In genomic region chr11:118213774-118214173, GRCh38 we compare ENCODE assay signal across 16 cellular contexts. TPM values are rescaled to one million over a fixed set of nuclear protein-coding genes. Genes with fewer than 3 reads are reported as not detected.
DNase-seq lines count a peak whose midpoint lies in the region; ATAC-seq, FAIRE-seq and TF ChIP-seq lines count a peak whose summit lies in the region.
"Had no signal": no experiment of that assay in that cellular context is flagged by ENCODE, and none has a peak within 500 bp of the region (broad histone marks: within the 10 kb centered on the region; RNA-seq: fewer than 3 reads in every experiment).

No MANE protein-coding gene starts in this region.

- no peak overlapping the region for H3K9ac ChIP-seq in mesenchymal stem cell (ENCODE audit: low read length)

- TF ChIP-seq CTCF in A549 (IDR thresholded peaks at IDR 0.05): no peak
- no peak for TF ChIP-seq CTCF in right lobe of liver (IDR thresholded peaks at IDR 0.05)

- peak overlapping the region in 7 of 8 donors; percentile 73 to 98 (median 95) for H3K27ac Mint-ChIP-seq in CD8-positive, alpha-beta memory T cell
- peak overlapping the region; percentile 97 for H3K27ac Mint-ChIP-seq in activated CD4-positive, alpha-beta memory T cell treated with anti-CD3 and anti-CD28 coated beads for 36 hours

- H3K79me1 ChIP-seq in mesenchymal stem cell (replicated peaks; ENCODE audit: low read length, poor library complexity, severe bottlenecking): no peaks in the 10 kb centered on the region

- H2BK15ac ChIP-seq in mesenchymal stem cell (ENCODE audit: low read depth, poor library complexity, severe bottlenecking): no peak overlapping the region

- no peak overlapping the region for H2AFZ ChIP-seq in mesenchymal stem cell (ENCODE audit: low read depth, low read length)

- H3K18ac ChIP-seq in mesenchymal stem cell (ENCODE audit: low read depth in 1 of 2, low read length in 2 of 2): no peak overlapping the region

- H3K27ac ChIP-seq in A549: no peak overlapping the region
- no peak overlapping the region for H3K27ac ChIP-seq in CD8-positive, alpha-beta memory T cell (ENCODE audit: low read depth, low read length)
- H3K27ac ChIP-seq in right lobe of liver: peak overlapping the region in 2 of 3 donors; percentile 21 to 45
- no peak overlapping the region for H3K27ac ChIP-seq in mesenchymal stem cell (ENCODE audit: low read length, poor library complexity, severe bottlenecking)
- H3K27ac ChIP-seq: psoas muscle had no signal

- H3K4me1 ChIP-seq in A549 (no peaks in the 10 kb centered on the region), right lobe of liver (peaks cover 0 to 29% (median 12%) of the 10 kb centered on the region in 4 donors), mesenchymal stem cell (ENCODE audit: control insufficient read depth, insufficient read depth, low read depth, low read length) (no peaks in the 10 kb centered on the region)
- peaks cover 68% of the 10 kb centered on the region for H3K4me1 ChIP-seq in CD8-positive, alpha-beta memory T cell (ENCODE audit: insufficient read depth, low read length)
- H3K4me1 ChIP-seq: psoas muscle had no signal

- intact Hi-C loops in activated CD4-positive, alpha-beta memory T cell treated with anti-CD3 and anti-CD28 coated beads for 36 hours (cut with micrococcal nuclease): no loop called here
- intact Hi-C loops in right lobe of liver (cut with DNase I): no loop called here

- H2BK12ac ChIP-seq in mesenchymal stem cell (ENCODE audit: low read length in 2 of 2): no peak overlapping the region

- no peak for FAIRE-seq in A549 (lab: Jason Lieb, UNC)

- no peak overlapping the region for H2AK5ac ChIP-seq in mesenchymal stem cell (ENCODE audit: low read length, severe bottlenecking)

- H3K4me2 ChIP-seq in A549 (no peak overlapping the region), mesenchymal stem cell (ENCODE audit: low read length, poor library complexity, severe bottlenecking) (no peak overlapping the region)

- H3K4me3 ChIP-seq in A549: no peak overlapping the region
- H3K4me3 ChIP-seq in CD8-positive, alpha-beta memory T cell (ENCODE audit: low read length): no peak overlapping the region
- H3K4me3 ChIP-seq in right lobe of liver: no peak overlapping the region
- no peak overlapping the region for H3K4me3 ChIP-seq in mesenchymal stem cell (ENCODE audit: insufficient read depth in 1 of 2, low read depth in 1 of 2, low read length in 2 of 2)
- H3K4me3 ChIP-seq: psoas muscle had no signal

- H4K8ac ChIP-seq in mesenchymal stem cell (ENCODE audit: low read length): no peak overlapping the region

- peaks cover 15 to 67% (median 35%) of the 10 kb centered on the region in 3 donors for H3K36me3 Mint-ChIP-seq in CD8-positive, alpha-beta memory T cell
- H3K36me3 Mint-ChIP-seq in activated CD4-positive, alpha-beta memory T cell treated with anti-CD3 and anti-CD28 coated beads for 36 hours: peaks cover 59% of the 10 kb centered on the region
- H3K36me3 Mint-ChIP-seq: brain had no signal

- H3K36me3 ChIP-seq in CD8-positive, alpha-beta memory T cell (ENCODE audit: insufficient read depth, low read length): peaks cover 18% of the 10 kb centered on the region
- H3K36me3 ChIP-seq in right lobe of liver: no peaks in the 10 kb centered on the region
- no peaks in the 10 kb centered on the region for H3K36me3 ChIP-seq in mesenchymal stem cell (ENCODE audit: control insufficient read depth in 1 of 2, insufficient read depth in 2 of 2, low read depth in 1 of 2, low read length in 2 of 2)

- DNase-seq in A549 (ENCODE audit: low read depth in 1 of 2, low spot score in 1 of 2) (no peak), right lobe of liver (no peak), mesenchymal stem cell (no peak), globus pallidus (ENCODE audit: low spot score) (no peak), HuH-7 (ENCODE audit: low spot score) (no peak)
- no peak for DNase-seq in CD8-positive, alpha-beta memory T cell
- DNase-seq in activated CD4-positive, alpha-beta memory T cell treated with anti-CD3 and anti-CD28 coated beads for 36 hours: no peak
- DNase-seq: NCI-H2029 treated with DMSO at 0.1 percent for 48 hours; NCI-H748 treated with DMSO at 0.1 percent for 48 hours; psoas muscle; SHP77; stimulated activated CD4-positive, alpha-beta T cell treated with anti-CD3 and anti-CD28 coated beads, Interleukin-1b, Interleukin-23, amount 100 ng/mL, for 48 hours had no signal

- CTCF ChIA-PET in A549 (lab: Yijun Ruan, JAX): interaction anchor here (1.7 to 2.3 kb wide), 3 partner anchors 12 to 15 kb away, joined by 4 to 10 read pairs (median 6); no protein-coding TSS in a partner anchor
- CTCF ChIA-PET in CD8-positive, alpha-beta memory T cell (lab: Charles Lee): interaction anchor here (1.2 to 7.9 kb wide), 8 partner anchors 8 to 82 kb away, joined by 3 to 46 read pairs (median 4); partner anchors contain the start of gene JAML
- CTCF ChIA-PET in activated CD4-positive, alpha-beta memory T cell treated with anti-CD3 and anti-CD28 coated beads for 36 hours (lab: Charles Lee): interaction anchor here (2.1 to 2.9 kb wide), 4 partner anchors 11 to 82 kb away, joined by 7 to 13 read pairs (median 8); no protein-coding TSS in a partner anchor

- ATAC-seq in A549 (no peak), right lobe of liver (peak in 2 of 4 donors; percentile 18 to 26), GM19324 (IDR thresholded peaks at IDR 0.05; ENCODE audit: low FRiP score, unreplicated experiment) (no peak)
- ATAC-seq: psoas muscle had no signal

- H3K9me3 Mint-ChIP-seq in CD8-positive, alpha-beta memory T cell: no peaks in the 10 kb centered on the region
- no peaks in the 10 kb centered on the region for H3K9me3 Mint-ChIP-seq in activated CD4-positive, alpha-beta memory T cell treated with anti-CD3 and anti-CD28 coated beads for 36 hours

- peak overlapping the region; percentile 41 to 94 (median 57) for H3K4me3 Mint-ChIP-seq in CD8-positive, alpha-beta memory T cell
- H3K4me3 Mint-ChIP-seq in activated CD4-positive, alpha-beta memory T cell treated with anti-CD3 and anti-CD28 coated beads for 36 hours: peak overlapping the region; percentile 81

- TF ChIP-seq EP300 in A549 (IDR thresholded peaks at IDR 0.05): no peak

- H3K4ac ChIP-seq in mesenchymal stem cell (ENCODE audit: low read depth in 1 of 2, low read length in 2 of 2): no peak overlapping the region

- H2BK120ac ChIP-seq in mesenchymal stem cell (ENCODE audit: low read depth, low read length): no peak overlapping the region

- no peak for TF ChIP-seq RAD21 in A549 (conservative IDR thresholded peaks at IDR 0.05 in 1 of 2, IDR thresholded peaks at IDR 0.05 in 1 of 2)

- H3K23ac ChIP-seq in mesenchymal stem cell (ENCODE audit: low read length in 2 of 2): no peak overlapping the region

- no peaks in the 10 kb centered on the region for H3K27me3 ChIP-seq in CD8-positive, alpha-beta memory T cell (ENCODE audit: insufficient read depth, low read length, poor library complexity, severe bottlenecking)
- H3K27me3 ChIP-seq in right lobe of liver (no peaks in the 10 kb centered on the region), mesenchymal stem cell (ENCODE audit: control insufficient read depth in 1 of 2, insufficient read depth in 1 of 2, low read length in 2 of 2) (peaks cover 60 to 81% of the 10 kb centered on the region in 2 experiments)

- H3K4me1 Mint-ChIP-seq in CD8-positive, alpha-beta memory T cell: peaks cover 12 to 92% (median 67%) of the 10 kb centered on the region in 3 donors
- peaks cover 91% of the 10 kb centered on the region for H3K4me1 Mint-ChIP-seq in activated CD4-positive, alpha-beta memory T cell treated with anti-CD3 and anti-CD28 coated beads for 36 hours (ENCODE audit: low read depth)

- H3K9me3 ChIP-seq in A549: no peaks in the 10 kb centered on the region
- H3K9me3 ChIP-seq in CD8-positive, alpha-beta memory T cell (ENCODE audit: low read length): no peaks in the 10 kb centered on the region
- no peaks in the 10 kb centered on the region for H3K9me3 ChIP-seq in right lobe of liver
- no peaks in the 10 kb centered on the region for H3K9me3 ChIP-seq in mesenchymal stem cell (ENCODE audit: control insufficient read depth, low read length)
- H3K9me3 ChIP-seq: psoas muscle had no signal

- POLR2A ChIA-PET in A549 (lab: Yijun Ruan, JAX): no interaction called here
- POLR2A ChIA-PET in CD8-positive, alpha-beta memory T cell (lab: Charles Lee): interaction anchor here (0.9 to 1.7 kb wide), 2 partner anchors 11 to 15 kb away, joined by 3 to 5 read pairs; partner anchors contain the start of gene JAML
- POLR2A ChIA-PET in activated CD4-positive, alpha-beta memory T cell treated with anti-CD3 and anti-CD28 coated beads for 36 hours (lab: Charles Lee): interaction anchor here (0.9 to 8.2 kb wide), 7 partner anchors 10 to 91 kb away, joined by 3 to 83 read pairs (median 9); partner anchors contain the start of genes CD3E, JAML and MPZL3

- no peak overlapping the region for H2BK5ac ChIP-seq in mesenchymal stem cell (ENCODE audit: low read depth, low read length, poor library complexity, severe bottlenecking)

- TF ChIP-seq POLR2A in A549 (IDR thresholded peaks at IDR 0.05; ENCODE audit: low read length) (no peak), right lobe of liver (IDR thresholded peaks at IDR 0.05) (no peak)

- H4K91ac ChIP-seq in mesenchymal stem cell (ENCODE audit: low read length): no peak overlapping the region

- 45% methylated on average over 2 of the region's 2 CpGs for WGBS in A549 (ENCODE audit: missing lambda C conversion rate)
- WGBS in right lobe of liver (ENCODE audit: insufficient coverage, low coverage, low lambda C conversion rate, missing lambda C conversion rate): 43% methylated on average over 1 of the region's 2 CpGs
- WGBS in mesenchymal stem cell: 69% methylated on average over 1 of the region's 2 CpGs

- peaks cover 0 to 1% of the 10 kb centered on the region in 2 donors for H3K27me3 Mint-ChIP-seq in CD8-positive, alpha-beta memory T cell
- H3K27me3 Mint-ChIP-seq in activated CD4-positive, alpha-beta memory T cell treated with anti-CD3 and anti-CD28 coated beads for 36 hours: no peaks in the 10 kb centered on the region

- no peak overlapping the region for H3K14ac ChIP-seq in mesenchymal stem cell (ENCODE audit: low read length in 2 of 2)

RNA-seq across cellular contexts. Expression of gene JAML, which starts 11.0 kb away (rescaled TPM):
- polyA plus RNA-seq in A549 (2011; rRNA removed): not detected in 2 replicates
- polyA plus RNA-seq in A549 (2012; cell fraction: cytosol; rRNA removed): not detected in 2 replicates
- polyA plus RNA-seq in A549 (2012; cell fraction: nucleus; rRNA removed): not detected in 2 replicates
- not detected in 3 replicates for polyA plus RNA-seq in A549 (2017; fragmentation: RNase III; extraction: RNeasy Plus Mini Kit Qiagen cat#74134 plus additional on column Dnase treatment)
- not detected in 2 replicates for polyA minus RNA-seq in A549 (2011; rRNA and poly(A)+ RNA removed)
- 100 to 1,000 TPM; 363 to 387 TPM for total RNA-seq in CD8-positive, alpha-beta memory T cell
- polyA plus RNA-seq in CD8-positive, alpha-beta memory T cell: 210 TPM
- 100 to 1,000 TPM; 155 to 163 TPM for total RNA-seq in activated CD4-positive, alpha-beta memory T cell treated with anti-CD3 and anti-CD28 coated beads for 36 hours
- total RNA-seq in right lobe of liver: 1 to 10 TPM; 1.5 to 9.1 (median 3.2) TPM
- polyA plus RNA-seq in mesenchymal stem cell (2013, experiment 1 of 2): not detected
- polyA plus RNA-seq in mesenchymal stem cell (2013, experiment 2 of 2): not detected
- total RNA-seq: H4 had no signal

RNA-seq across cellular contexts. Expression of gene SCN2B, which starts 37.3 kb away (rescaled TPM):
- polyA plus RNA-seq in A549 (2011; rRNA removed) (not detected in 2 replicates), A549 (2017; fragmentation: RNase III; extraction: RNeasy Plus Mini Kit Qiagen cat#74134 plus additional on column Dnase treatment) (not detected in 3 replicates)
- not detected in 2 replicates for polyA plus RNA-seq in A549 (2012; cell fraction: cytosol; rRNA removed)
- polyA plus RNA-seq in A549 (2012; cell fraction: nucleus; rRNA removed): not detected in 2 replicates
- polyA minus RNA-seq in A549 (2011; rRNA and poly(A)+ RNA removed): not detected in 2 replicates
- total RNA-seq in CD8-positive, alpha-beta memory T cell: not detected
- polyA plus RNA-seq in CD8-positive, alpha-beta memory T cell: not detected
- total RNA-seq in activated CD4-positive, alpha-beta memory T cell treated with anti-CD3 and anti-CD28 coated beads for 36 hours: not detected
- total RNA-seq in right lobe of liver: not detected
- 0.01 TPM for polyA plus RNA-seq in mesenchymal stem cell (2013, experiment 1 of 2)
- polyA plus RNA-seq in mesenchymal stem cell (2013, experiment 2 of 2): 0.01 TPM
- total RNA-seq: H4, mononuclear cell had no signal

RNA-seq across cellular contexts. Expression of gene MPZL3, which starts 38.4 kb away (rescaled TPM):
- polyA plus RNA-seq in A549 (2011; rRNA removed) (0.75 and 1.0 TPM in 2 replicates), A549 (2017; fragmentation: RNase III; extraction: RNeasy Plus Mini Kit Qiagen cat#74134 plus additional on column Dnase treatment) (0.33 to 0.47 TPM (median 0.34 TPM) in 3 replicates)
- polyA plus RNA-seq in A549 (2012; cell fraction: cytosol; rRNA removed): 0.07 and 0.10 TPM in 2 replicates
- polyA plus RNA-seq in A549 (2012; cell fraction: nucleus; rRNA removed): 0.05 TPM in 2 replicates
- polyA minus RNA-seq in A549 (2011; rRNA and poly(A)+ RNA removed): 1.1 and 3.0 TPM in 2 replicates
- 100 to 1,000 TPM; 113 to 119 TPM for total RNA-seq in CD8-positive, alpha-beta memory T cell
- polyA plus RNA-seq in CD8-positive, alpha-beta memory T cell: 10.6 TPM
- 10 to 100 TPM; 47.3 to 49.0 TPM for total RNA-seq in activated CD4-positive, alpha-beta memory T cell treated with anti-CD3 and anti-CD28 coated beads for 36 hours
- 1 to 10 TPM; 2.7 to 9.3 (median 6.8) TPM for total RNA-seq in right lobe of liver
- polyA plus RNA-seq in mesenchymal stem cell (2013, experiment 1 of 2): 0.15 TPM
- 0.11 TPM for polyA plus RNA-seq in mesenchymal stem cell (2013, experiment 2 of 2)

RNA-seq across cellular contexts. Expression of gene MPZL2, which starts 50.3 kb away (rescaled TPM):
- polyA plus RNA-seq in A549 (2011; rRNA removed) (0.09 and 0.14 TPM in 2 replicates), A549 (2017; fragmentation: RNase III; extraction: RNeasy Plus Mini Kit Qiagen cat#74134 plus additional on column Dnase treatment) (0.08 TPM in 1 of 3 replicates, not detected in the others)
- polyA plus RNA-seq in A549 (2012; cell fraction: cytosol; rRNA removed): not detected in 2 replicates
- polyA plus RNA-seq in A549 (2012; cell fraction: nucleus; rRNA removed): not detected in 2 replicates
- polyA minus RNA-seq in A549 (2011; rRNA and poly(A)+ RNA removed): not detected in 2 replicates
- total RNA-seq in CD8-positive, alpha-beta memory T cell: 1 to 10 TPM; 4.5 to 5.5 TPM
- 0.36 TPM for polyA plus RNA-seq in CD8-positive, alpha-beta memory T cell
- 10 to 100 TPM; 15.8 to 17.8 TPM for total RNA-seq in activated CD4-positive, alpha-beta memory T cell treated with anti-CD3 and anti-CD28 coated beads for 36 hours
- total RNA-seq in right lobe of liver: 10 to 100 TPM; 13.0 to 32.4 (median 21.2) TPM
- not detected for polyA plus RNA-seq in mesenchymal stem cell (2013, experiment 1 of 2)
- 0.03 TPM for polyA plus RNA-seq in mesenchymal stem cell (2013, experiment 2 of 2)

Comparison
In these comparisons a context has a peak if more than half of its experiments do, and no peak if none do; other contexts are left out.
1. H3K27ac ChIP-seq: peak in right lobe of liver (2 of 3); none in A549 (0 of 2), CD8-positive, alpha-beta memory T cell (single experiment) and mesenchymal stem cell (single experiment).
2. RNA of gene JAML, which starts 11.0 kb away (total RNA-seq): 363 to 387 TPM in CD8-positive, alpha-beta memory T cell and 155 to 163 TPM in activated CD4-positive, alpha-beta memory T cell treated with anti-CD3 and anti-CD28 coated beads for 36 hours; 1.5 to 9.1 TPM in right lobe of liver; every median in the first group is over 10 times any median in the second.
3. RNA of gene MPZL3, which starts 38.4 kb away (total RNA-seq): 113 to 119 TPM in CD8-positive, alpha-beta memory T cell and 47.3 to 49.0 TPM in activated CD4-positive, alpha-beta memory T cell treated with anti-CD3 and anti-CD28 coated beads for 36 hours; 2.7 to 9.3 TPM in right lobe of liver; every median in the first group is over 4 times any median in the second.